8 cellular contexts compared by ENCODE assay signal in genomic region chr7:2175514-2175913, GRCh38. TPM values are rescaled to one million over a fixed set of nuclear protein-coding genes. Genes with fewer than 3 reads are reported as not detected.
DNase-seq lines count a peak whose midpoint lies in the region; ATAC-seq lines count a peak whose summit lies in the region.

No MANE protein-coding gene starts in this region.

- no peak overlapping the region for H3K4me3 Mint-ChIP-seq in activated CD8-positive, alpha-beta memory T cell treated with anti-CD3 and anti-CD28 coated beads, Interleukin-2, amount 10 ng/mL, durations not matched to agents 7 days and 5 days

- intact Hi-C loops in head of caudate nucleus (cut with DNase I), result no loop called here

- H3K27ac Mint-ChIP-seq in activated CD8-positive, alpha-beta memory T cell treated with anti-CD3 and anti-CD28 coated beads, Interleukin-2, amount 10 ng/mL, durations not matched to agents 7 days and 5 days, result no peak overlapping the region

- peak; percentile 3 for DNase-seq in activated CD8-positive, alpha-beta memory T cell treated with anti-CD3 and anti-CD28 coated beads, Interleukin-2, amount 10 ng/mL, durations not matched to agents 7 days and 5 days
- no peak for DNase-seq in activated CD8-positive, alpha-beta memory T cell treated with anti-CD3 and anti-CD28 coated beads, Interleukin-2, amount 50 U/mL, for 48 hours
- DNase-seq in dedifferentiated amniotic fluid mesenchymal stem cell (ENCODE audit: extremely low spot score) (peak; percentile 94), left lobe of liver (ENCODE audit: low spot score) (no peak), putamen (ENCODE audit: low spot score) (no peak), pons (ENCODE audit: low spot score) (no peak), head of caudate nucleus (no peak), Ammon's horn (ENCODE audit: low spot score) (no peak)

- H3K9me3 Mint-ChIP-seq in activated CD8-positive, alpha-beta memory T cell treated with anti-CD3 and anti-CD28 coated beads, Interleukin-2, amount 10 ng/mL, durations not matched to agents 7 days and 5 days (ENCODE audit: low read depth), result no peaks in the 10 kb centered on the region

- H3K4me1 Mint-ChIP-seq in activated CD8-positive, alpha-beta memory T cell treated with anti-CD3 and anti-CD28 coated beads, Interleukin-2, amount 10 ng/mL, durations not matched to agents 7 days and 5 days, result peaks cover 6% of the 10 kb centered on the region

- CTCF ChIA-PET in activated CD8-positive, alpha-beta memory T cell treated with anti-CD3 and anti-CD28 coated beads, Interleukin-2, amount 10 ng/mL, durations not matched to agents 7 days and 5 days (lab: Charles Lee), result interaction anchor here (0.7 kb wide), 2 partner anchors 21 to 243 kb away, joined by 3 to 4 read pairs; no protein-coding TSS in a partner anchor

- H3K36me3 Mint-ChIP-seq in activated CD8-positive, alpha-beta memory T cell treated with anti-CD3 and anti-CD28 coated beads, Interleukin-2, amount 10 ng/mL, durations not matched to agents 7 days and 5 days, result peaks cover 3% of the 10 kb centered on the region

- ATAC-seq in activated CD8-positive, alpha-beta memory T cell treated with anti-CD3 and anti-CD28 coated beads, Interleukin-2, amount 10 ng/mL, durations not matched to agents 7 days and 5 days, result no peak
- peak; percentile 36 for ATAC-seq in left lobe of liver

- no peaks in the 10 kb centered on the region for H3K27me3 Mint-ChIP-seq in activated CD8-positive, alpha-beta memory T cell treated with anti-CD3 and anti-CD28 coated beads, Interleukin-2, amount 10 ng/mL, durations not matched to agents 7 days and 5 days

RNA-seq across cellular contexts. Expression of gene MAD1L1, which starts 57.2 kb away (rescaled TPM):
- total RNA-seq in activated CD8-positive, alpha-beta memory T cell treated with anti-CD3 and anti-CD28 coated beads, Interleukin-2, amount 10 ng/mL, durations not matched to agents 7 days and 5 days, result 10 to 100 TPM; 60.0 to 97.7 TPM
- total RNA-seq in left lobe of liver, result 24.9 TPM

Comparison
In these comparisons a context has a peak if more than half of its experiments do, and no peak if none do; other contexts are left out.
1. DNase-seq: peak in activated CD8-positive, alpha-beta memory T cell treated with anti-CD3 and anti-CD28 coated beads, Interleukin-2, amount 10 ng/mL, durations not matched to agents 7 days and 5 days (single experiment) and dedifferentiated amniotic fluid mesenchymal stem cell (single experiment); none in activated CD8-positive, alpha-beta memory T cell treated with anti-CD3 and anti-CD28 coated beads, Interleukin-2, amount 50 U/mL, for 48 hours (single experiment), left lobe of liver (single experiment), putamen (single experiment), pons (single experiment), head of caudate nucleus (0 of 42) and Ammon's horn (single experiment).